Comparison of ENCODE assay signal across 8 cellular contexts in genomic region chr7:151060113-151060415, GRCh38. TPM values are rescaled to one million over a fixed set of nuclear protein-coding genes. Genes with fewer than 3 reads are reported as not detected.
DNase-seq lines count a peak whose midpoint lies in the region; ATAC-seq and TF ChIP-seq lines count a peak whose summit lies in the region.

No MANE protein-coding gene starts in this region.

- CTCF ChIA-PET in MCF 10A (lab: Yijun Ruan, JAX): interaction anchor here (0.6 to 4.6 kb wide), 9 partner anchors 11 to 161 kb away, joined by 3 to 42 read pairs (median 4); no protein-coding TSS in a partner anchor

- H3K4me1 Mint-ChIP-seq in stimulated activated naive CD8-positive, alpha-beta T cell treated with anti-CD3 and anti-CD28 coated beads, Interleukin-15, Interleukin-2, amounts not matched to agents 100 ng/mL and 50 ng/mL, for 24 hours (ENCODE audit: low read depth): peaks cover 34% of the 10 kb centered on the region
- H3K4me1 Mint-ChIP-seq in MCF 10A (ENCODE audit: insufficient read depth, unreplicated experiment): peaks cover 38% of the 10 kb centered on the region
- peaks cover 54% of the 10 kb centered on the region for H3K4me1 Mint-ChIP-seq in mesothelial cell of epicardium

- H3K27me3 Mint-ChIP-seq in stimulated activated naive CD8-positive, alpha-beta T cell treated with anti-CD3 and anti-CD28 coated beads, Interleukin-15, Interleukin-2, amounts not matched to agents 100 ng/mL and 50 ng/mL, for 24 hours: no peaks in the 10 kb centered on the region
- H3K27me3 Mint-ChIP-seq in MCF 10A (ENCODE audit: insufficient read depth, unreplicated experiment): no peaks in the 10 kb centered on the region
- H3K27me3 Mint-ChIP-seq in mesothelial cell of epicardium (ENCODE audit: low read depth): no peaks in the 10 kb centered on the region

- peak overlapping the region; percentile 31 for H3K27ac Mint-ChIP-seq in stimulated activated naive CD8-positive, alpha-beta T cell treated with anti-CD3 and anti-CD28 coated beads, Interleukin-15, Interleukin-2, amounts not matched to agents 100 ng/mL and 50 ng/mL, for 24 hours
- H3K27ac Mint-ChIP-seq in MCF 10A (ENCODE audit: low read depth, unreplicated experiment): peak overlapping the region; percentile 87
- H3K27ac Mint-ChIP-seq in mesothelial cell of epicardium: peak overlapping the region; percentile 87

- no peaks in the 10 kb centered on the region for H3K9me3 Mint-ChIP-seq in stimulated activated naive CD8-positive, alpha-beta T cell treated with anti-CD3 and anti-CD28 coated beads, Interleukin-15, Interleukin-2, amounts not matched to agents 100 ng/mL and 50 ng/mL, for 24 hours
- no peaks in the 10 kb centered on the region for H3K9me3 Mint-ChIP-seq in MCF 10A (ENCODE audit: unreplicated experiment)
- H3K9me3 Mint-ChIP-seq in mesothelial cell of epicardium: no peaks in the 10 kb centered on the region

- POLR2A ChIA-PET in MCF 10A (lab: Yijun Ruan, JAX): interaction anchor here (1.8 to 8.4 kb wide), 4 partner anchors 13 to 53 kb away, joined by 6 to 151 read pairs (median 61); partner anchors contain the start of genes ABCB8, AGAP3, FASTK and TMUB1

- peak overlapping the region; percentile 93 for H3K4me3 Mint-ChIP-seq in stimulated activated naive CD8-positive, alpha-beta T cell treated with anti-CD3 and anti-CD28 coated beads, Interleukin-15, Interleukin-2, amounts not matched to agents 100 ng/mL and 50 ng/mL, for 24 hours
- H3K4me3 Mint-ChIP-seq in MCF 10A (ENCODE audit: unreplicated experiment) (peak overlapping the region; percentile 97), mesothelial cell of epicardium (peak overlapping the region; percentile 84)

- no TSS peak for BruUV-seq in MCF 10A (replicated peaks; lab: Mats Ljungman, UMichigan)

- intact Hi-C loops in MCF 10A (cut with micrococcal nuclease): no loop called here

- H3K36me3 Mint-ChIP-seq in stimulated activated naive CD8-positive, alpha-beta T cell treated with anti-CD3 and anti-CD28 coated beads, Interleukin-15, Interleukin-2, amounts not matched to agents 100 ng/mL and 50 ng/mL, for 24 hours (ENCODE audit: low read depth): no peaks in the 10 kb centered on the region
- H3K36me3 Mint-ChIP-seq in MCF 10A (ENCODE audit: insufficient read depth, unreplicated experiment) (peaks cover 26% of the 10 kb centered on the region), mesothelial cell of epicardium (no peaks in the 10 kb centered on the region)

- DNase-seq in stimulated activated naive CD8-positive, alpha-beta T cell treated with anti-CD3 and anti-CD28 coated beads, Interleukin-15, Interleukin-2, amounts not matched to agents 100 U/mL and 50 U/mL, for 24 hours: no peak
- peak; percentile 39 for DNase-seq in MCF 10A (ENCODE audit: unreplicated experiment)
- DNase-seq in mesothelial cell of epicardium (ENCODE audit: low spot score in 2 of 2, unreplicated experiment in 2 of 2): no peak
- DNase-seq in NK-92 (lab: John Stamatoyannopoulos, UW; ENCODE audit: unreplicated experiment): no peak

- TF ChIP-seq CTCF in MCF 10A (IDR thresholded peaks at IDR 0.05; ENCODE audit: unreplicated experiment) (no peak), mesothelial cell of epicardium (IDR thresholded peaks at IDR 0.05; ENCODE audit: unreplicated experiment) (peak; percentile 20)

- no peak for ATAC-seq in stimulated activated naive CD8-positive, alpha-beta T cell treated with anti-CD3 and anti-CD28 coated beads, Interleukin-15, Interleukin-2, amounts not matched to agents 100 U/mL and 50 U/mL, for 24 hours
- ATAC-seq in HG03196 (IDR thresholded peaks at IDR 0.05; ENCODE audit: unreplicated experiment): no peak
- ATAC-seq in HG03159 (IDR thresholded peaks at IDR 0.05; ENCODE audit: unreplicated experiment): no peak
- ATAC-seq in HG02870 (IDR thresholded peaks at IDR 0.05; ENCODE audit: unreplicated experiment): no peak

RNA-seq across cellular contexts. Expression of gene SLC4A2, which starts 0.7 kb away (rescaled TPM):
- total RNA-seq in MCF 10A (2022) (112 and 114 TPM in 2 replicates), mesothelial cell of epicardium (236 to 249 TPM (median 243 TPM) in 3 replicates)

RNA-seq across cellular contexts. Expression of gene CDK5, which starts 2.4 kb away (rescaled TPM):
- total RNA-seq in MCF 10A (2022) (11.8 and 12.2 TPM in 2 replicates), mesothelial cell of epicardium (17.0 to 17.5 TPM (median 17.4 TPM) in 3 replicates)

RNA-seq across cellular contexts. Expression of gene ASIC3, which starts 11.7 kb away (rescaled TPM):
- 3.9 and 8.8 TPM in 2 replicates for total RNA-seq in MCF 10A (2022)
- 6.1 to 7.9 TPM (median 7.2 TPM) in 3 replicates for total RNA-seq in mesothelial cell of epicardium

RNA-seq across cellular contexts. Expression of gene FASTK, which starts 20.5 kb away (rescaled TPM):
- total RNA-seq in MCF 10A (2022): 79.3 and 83.6 TPM in 2 replicates
- 86.8 to 97.6 TPM (median 92.5 TPM) in 3 replicates for total RNA-seq in mesothelial cell of epicardium

RNA-seq across cellular contexts. Expression of gene TMUB1, which starts 23.2 kb away (rescaled TPM):
- total RNA-seq in MCF 10A (2022): 25.7 and 30.1 TPM in 2 replicates
- total RNA-seq in mesothelial cell of epicardium: 34.7 to 38.4 TPM (median 36.5 TPM) in 3 replicates

Comparison
In these comparisons a context has a peak if more than half of its experiments do, and no peak if none do; other contexts are left out.
1. H3K27ac Mint-ChIP-seq: peak in every context shown above with its lines; median percentile 87 in MCF 10A; 87 in mesothelial cell of epicardium; 31 in stimulated activated naive CD8-positive, alpha-beta T cell treated with anti-CD3 and anti-CD28 coated beads, Interleukin-15, Interleukin-2, amounts not matched to agents 100 ng/mL and 50 ng/mL, for 24 hours.